ENCODE assay signal across 8 cellular contexts in the genomic region with DNA sequence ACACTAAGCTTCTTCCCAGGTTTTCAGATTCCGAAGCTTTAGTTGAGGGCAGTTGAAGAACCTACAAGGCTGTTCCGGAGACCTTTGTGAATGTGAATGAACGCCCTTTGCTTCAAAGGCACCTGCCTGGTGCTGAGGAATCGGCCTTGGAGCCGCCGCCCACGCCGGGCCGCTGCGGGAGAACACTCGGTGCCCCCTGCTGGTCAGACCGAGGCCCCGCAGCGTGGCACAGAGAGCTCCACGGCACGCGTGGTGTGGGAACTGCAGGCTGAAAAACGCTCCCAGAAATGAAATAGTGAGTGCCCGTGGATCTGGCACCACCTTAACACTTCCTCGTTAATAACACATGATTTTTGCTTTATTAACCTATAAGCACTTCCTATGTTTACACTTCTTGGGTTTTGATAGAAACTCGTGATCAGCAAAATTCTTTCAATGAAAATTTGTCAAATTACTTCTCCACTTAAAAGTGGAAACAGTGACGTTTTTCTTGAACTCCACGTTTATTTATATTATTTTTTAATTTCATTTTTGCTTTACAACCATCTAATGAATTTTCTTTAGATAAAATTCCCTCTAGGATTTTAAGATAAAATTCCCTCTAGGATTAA.
DNase-seq lines count a peak whose midpoint lies in the region; ATAC-seq and TF ChIP-seq lines count a peak whose summit lies in the region.

No MANE protein-coding gene starts in this region.

- TF ChIP-seq CTCF in C4-2B (conservative IDR thresholded peaks at IDR 0.05) (peak; percentile 96), HEK293 (tag by site-specific recombination; IDR thresholded peaks at IDR 0.05) (no peak), epithelial cell of esophagus (IDR thresholded peaks at IDR 0.05; ENCODE audit: insufficient read depth, low read depth, low read length, missing control alignments) (peak; percentile 95)

- CTCF ChIA-PET in HEK293 (lab: Yijun Ruan, JAX): interaction anchor here (0.5 to 3.9 kb wide), 47 partner anchors 9 to 742 kb away, joined by 3 to 37 read pairs (median 4); a partner anchor contains a TSS

- no peaks in the 10 kb centered on the region for H3K4me1 ChIP-seq in HEK293 (ENCODE audit: control insufficient read depth, insufficient read depth, low read length)

- H3K36me3 ChIP-seq in HEK293 (ENCODE audit: control insufficient read depth in 2 of 2, insufficient read depth in 1 of 2, low read length in 2 of 2): no peaks in the 10 kb centered on the region

- no peaks in the 10 kb centered on the region for H3K9me3 ChIP-seq in HEK293 (ENCODE audit: control insufficient read depth, insufficient read depth, low read depth, low read length)

- H3K4me3 ChIP-seq in HEK293 (ENCODE audit: low read depth, low read length): no peak overlapping the region
- no peak overlapping the region for H3K4me3 ChIP-seq in epithelial cell of esophagus (ENCODE audit: low read length)

- H3K27ac ChIP-seq in C4-2B: no peak overlapping the region
- no peak overlapping the region for H3K27ac ChIP-seq in HEK293 (ENCODE audit: extremely low read depth, low read depth, low read length)

- DNase-seq in SK-N-DZ (ENCODE audit: low spot score): peak; percentile 15
- DNase-seq in epithelial cell of esophagus (ENCODE audit: low read depth): peak; percentile 66
- DNase-seq in occipital lobe (lab: John Stamatoyannopoulos, UW): peak; percentile 41
- DNase-seq in NCI-H2171 treated with DMSO at 0.1 percent for 48 hours (lab: John Stamatoyannopoulos, UW): no peak

- POLR2A ChIA-PET in HEK293 (lab: Yijun Ruan, JAX): no interaction called here

- ATAC-seq in HG03025 (IDR thresholded peaks at IDR 0.05; ENCODE audit: low FRiP score, unreplicated experiment) (no peak), HG02763 (IDR thresholded peaks at IDR 0.05; ENCODE audit: unreplicated experiment) (no peak)

TF ChIP-seq in HEK293, 187 proteins besides CTCF, POLR2A, EP300 and RAD21:
- TF ChIP-seq ZNF169 (tag by site-specific recombination; IDR thresholded peaks at IDR 0.05) (no peak), ZNF768 (tag by site-specific recombination; IDR thresholded peaks at IDR 0.05) (no peak), SP7 (tag by site-specific recombination; IDR thresholded peaks at IDR 0.05) (no peak), ZBTB1 (tag by site-specific recombination; IDR thresholded peaks at IDR 0.05) (no peak), HOXA7 (CRISPR knock-in tag; IDR thresholded peaks at IDR 0.05; ENCODE audit: borderline replicate concordance) (no peak), REPIN1 (tag by site-specific recombination; IDR thresholded peaks at IDR 0.05; ENCODE audit: low read depth) (no peak), EGR2 (tag by site-specific recombination; IDR thresholded peaks at IDR 0.05; ENCODE audit: low read depth) (peak; percentile 60; the same call in 1 of the 2 replicates), ZFHX2 (tag by site-specific recombination; conservative IDR thresholded peaks at IDR 0.05) (peak; percentile 77), ZNF654 (tag by site-specific recombination; IDR thresholded peaks at IDR 0.05; ENCODE audit: low read depth) (0 out of 2 replicates have a peak, but pooled peaks have one; percentile 18)
